In the genomic region with DNA sequence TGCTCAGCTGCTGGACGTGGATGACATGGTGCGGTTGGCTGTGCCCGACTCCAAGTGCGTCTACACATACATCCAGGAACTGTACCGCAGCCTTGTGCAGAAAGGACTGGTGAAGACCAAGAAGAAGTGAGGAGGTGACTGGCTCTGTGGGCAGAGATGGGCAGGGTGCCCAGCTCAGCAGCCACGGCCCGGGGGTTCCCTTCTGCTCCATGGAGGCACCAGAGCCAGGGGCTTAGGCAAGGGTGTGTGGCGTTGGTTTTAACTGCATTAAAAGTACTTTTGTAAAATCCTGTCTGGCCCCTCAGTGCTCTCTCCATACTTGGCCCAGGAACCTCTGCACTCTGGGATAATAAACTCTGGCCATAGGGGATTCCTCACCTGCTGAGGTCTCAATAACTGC, we compare ENCODE assay signal across 33 cellular contexts. TPM values are rescaled to one million over a fixed set of nuclear protein-coding genes. Genes with fewer than 3 reads are reported as not detected.
"Had no signal": no experiment of that assay in that cellular context is flagged by ENCODE, and none has a peak within 500 bp of the region (broad histone marks: within the 10 kb centered on the region; RNA-seq: fewer than 3 reads in every experiment).

No MANE protein-coding gene starts in this region.

- H3K4me3 Mint-ChIP-seq: activated CD4-positive, alpha-beta memory T cell treated with anti-CD3 and anti-CD28 coated beads, Interleukin-2, amount 10 ng/mL, durations not matched to agents 7 days and 5 days; activated CD4-positive, alpha-beta T cell treated with anti-CD3 and anti-CD28 coated beads, Interleukin-2, amount 10 ng/mL, durations not matched to agents 24 days and 14 days; activated naive CD4-positive, alpha-beta T cell treated with anti-CD3 and anti-CD28 coated beads, Interleukin-2, amount 10 ng/mL, durations not matched to agents 7 days and 5 days; activated T-helper 1 cell treated with anti-CD3 and anti-CD28 coated beads, Interleukin-12 subunit alpha, Interleukin-12 subunit beta, Interleukin-2, Interleukin-4 antibody, amounts not matched to agents 30 ng/mL and 10 ng/mL and 1 ng/mL, durations not matched to agents 14 hours and 24 hours and 36 hours; natural killer cell treated with Interleukin-12 subunit alpha and Interleukin-12 subunit beta and Interleukin-15 and Interleukin-18, amount 100 ng/mL, for 72 hours; stimulated activated memory B cell treated with anti-CD40 and anti-IgM and Interleukin-4, amounts not matched to agents 10 μg/mL and 1 μg/mL and 100 μg/mL, for 72 hours had no signal

- H3K9me3 Mint-ChIP-seq: activated CD4-positive, alpha-beta memory T cell treated with anti-CD3 and anti-CD28 coated beads, Interleukin-2, amount 10 ng/mL, durations not matched to agents 7 days and 5 days; activated CD4-positive, alpha-beta T cell treated with anti-CD3 and anti-CD28 coated beads, Interleukin-2, amount 10 ng/mL, durations not matched to agents 24 days and 14 days; activated naive CD4-positive, alpha-beta T cell treated with anti-CD3 and anti-CD28 coated beads, Interleukin-2, amount 10 ng/mL, durations not matched to agents 7 days and 5 days; activated T-helper 1 cell treated with anti-CD3 and anti-CD28 coated beads, Interleukin-12 subunit alpha, Interleukin-12 subunit beta, Interleukin-2, Interleukin-4 antibody, amounts not matched to agents 30 ng/mL and 10 ng/mL and 1 ng/mL, durations not matched to agents 14 hours and 24 hours and 36 hours; natural killer cell treated with Interleukin-12 subunit alpha and Interleukin-12 subunit beta and Interleukin-15 and Interleukin-18, amount 100 ng/mL, for 72 hours had no signal

- H3K36me3 ChIP-seq: ovary had no signal

- DNase-seq: activated CD4-positive, alpha-beta memory T cell treated with anti-CD3 and anti-CD28 coated beads, Interleukin-2, amount 10 ng/mL, durations not matched to agents 7 days and 5 days; activated CD4-positive, alpha-beta T cell treated with anti-CD3 and anti-CD28 coated beads, Interleukin-2, amount 10 ng/mL, durations not matched to agents 24 days and 14 days; activated CD4-positive, CD25-positive, alpha-beta regulatory T cell treated with anti-CD3 and anti-CD28 coated beads, Interleukin-2, amount 50 U/mL, for 72 hours; activated effector memory CD4-positive, alpha-beta T cell treated with anti-CD3 and anti-CD28 coated beads, Interleukin-2, amount 50 U/mL, for 16 hours; activated naive CD4-positive, alpha-beta T cell treated with anti-CD3 and anti-CD28 coated beads, Interleukin-2, amount 10 ng/mL, durations not matched to agents 7 days and 5 days; activated T-cell treated with anti-CD3 and anti-CD28 coated beads for 4 hours; adrenal gland; body of pancreas; dorsolateral prefrontal cortex; effector memory CD4-positive, alpha-beta T cell; erythroblast; gastrocnemius medialis; glutamatergic neuron; left lung; lower lobe of right lung; mesendoderm; mucosa of descending colon; retina; sigmoid colon; small intestine; stimulated activated CD4-positive, alpha-beta T cell treated with anti-CD3 and anti-CD28 coated beads, Interleukin-4, amount 100 ng/mL, for 24 hours; T-helper 2 cell; transverse colon had no signal

- ATAC-seq: body of pancreas; gastrocnemius medialis; left lung; lower lobe of right lung; mucosa of descending colon; natural killer cell treated with Interleukin-12 subunit alpha and Interleukin-12 subunit beta and Interleukin-15 and Interleukin-18, amount 100 ng/mL, for 72 hours; stimulated activated memory B cell treated with anti-CD40 and anti-IgM and Interleukin-4, amounts not matched to agents 10 μg/mL and 1 μg/mL and 100 μg/mL, for 72 hours had no signal

- H3K27ac Mint-ChIP-seq: activated CD4-positive, alpha-beta memory T cell treated with anti-CD3 and anti-CD28 coated beads, Interleukin-2, amount 10 ng/mL, durations not matched to agents 7 days and 5 days; activated CD4-positive, alpha-beta T cell treated with anti-CD3 and anti-CD28 coated beads, Interleukin-2, amount 10 ng/mL, durations not matched to agents 24 days and 14 days; activated naive CD4-positive, alpha-beta T cell treated with anti-CD3 and anti-CD28 coated beads, Interleukin-2, amount 10 ng/mL, durations not matched to agents 7 days and 5 days; activated T-helper 1 cell treated with anti-CD3 and anti-CD28 coated beads, Interleukin-12 subunit alpha, Interleukin-12 subunit beta, Interleukin-2, Interleukin-4 antibody, amounts not matched to agents 30 ng/mL and 10 ng/mL and 1 ng/mL, durations not matched to agents 14 hours and 24 hours and 36 hours; natural killer cell treated with Interleukin-12 subunit alpha and Interleukin-12 subunit beta and Interleukin-15 and Interleukin-18, amount 100 ng/mL, for 72 hours had no signal

- H3K27me3 Mint-ChIP-seq: activated CD4-positive, alpha-beta memory T cell treated with anti-CD3 and anti-CD28 coated beads, Interleukin-2, amount 10 ng/mL, durations not matched to agents 7 days and 5 days; activated CD4-positive, alpha-beta T cell treated with anti-CD3 and anti-CD28 coated beads, Interleukin-2, amount 10 ng/mL, durations not matched to agents 24 days and 14 days; activated naive CD4-positive, alpha-beta T cell treated with anti-CD3 and anti-CD28 coated beads, Interleukin-2, amount 10 ng/mL, durations not matched to agents 7 days and 5 days; natural killer cell treated with Interleukin-12 subunit alpha and Interleukin-12 subunit beta and Interleukin-15 and Interleukin-18, amount 100 ng/mL, for 72 hours; stimulated activated memory B cell treated with anti-CD40 and anti-IgM and Interleukin-4, amounts not matched to agents 10 μg/mL and 1 μg/mL and 100 μg/mL, for 72 hours had no signal

- H3K27ac ChIP-seq: adrenal gland, body of pancreas, coronary artery, dorsolateral prefrontal cortex, left lung, lower lobe of right lung, ovary, prostate gland, sigmoid colon, transverse colon had no signal

- H3K9me3 ChIP-seq: adrenal gland, body of pancreas, gastrocnemius medialis, left lung, lower lobe of right lung, mucosa of descending colon, ovary, prostate gland, sigmoid colon, transverse colon had no signal

- H3K4me1 ChIP-seq: gastrocnemius medialis, lower lobe of right lung, prostate gland, sigmoid colon, transverse colon had no signal

- H3K4me3 ChIP-seq: adrenal gland, body of pancreas, coronary artery, dorsolateral prefrontal cortex, gastrocnemius medialis, left lung, lower lobe of right lung, mucosa of descending colon, ovary, prostate gland, sigmoid colon, transverse colon had no signal

- H3K27me3 ChIP-seq: adrenal gland, body of pancreas, dorsolateral prefrontal cortex, gastrocnemius medialis, left lung, ovary, sigmoid colon, transverse colon had no signal

- H3K4me1 Mint-ChIP-seq: activated CD4-positive, alpha-beta T cell treated with anti-CD3 and anti-CD28 coated beads, Interleukin-2, amount 10 ng/mL, durations not matched to agents 24 days and 14 days had no signal

RNA-seq across cellular contexts. Expression of gene SMTNL1, which starts 12.6 kb away (rescaled TPM):
- total RNA-seq: activated CD4-positive, alpha-beta memory T cell treated with anti-CD3 and anti-CD28 coated beads, Interleukin-2, amount 10 ng/mL, durations not matched to agents 7 days and 5 days; activated CD4-positive, alpha-beta T cell treated with anti-CD3 and anti-CD28 coated beads, Interleukin-2, amount 10 ng/mL, durations not matched to agents 24 days and 14 days; activated T-helper 1 cell treated with anti-CD3 and anti-CD28 coated beads, Interleukin-12 subunit alpha, Interleukin-12 subunit beta, Interleukin-2, Interleukin-4 antibody, amounts not matched to agents 30 ng/mL and 10 ng/mL and 1 ng/mL, durations not matched to agents 14 hours and 24 hours and 36 hours; aorta; body of pancreas; cerebellum; left lung; lower lobe of right lung; mucosa of descending colon; natural killer cell treated with Interleukin-12 subunit alpha and Interleukin-12 subunit beta and Interleukin-15 and Interleukin-18, amount 100 ng/mL, for 72 hours; ovary; sigmoid colon; temporal lobe; transverse colon had no signal
- polyA plus RNA-seq: adrenal gland, aorta, ovary, sigmoid colon, small intestine, urinary bladder had no signal

RNA-seq across cellular contexts. Expression of gene SERPING1, which starts 47.5 kb away (rescaled TPM):
- total RNA-seq: activated T-helper 1 cell treated with anti-CD3 and anti-CD28 coated beads, Interleukin-12 subunit alpha, Interleukin-12 subunit beta, Interleukin-2, Interleukin-4 antibody, amounts not matched to agents 30 ng/mL and 10 ng/mL and 1 ng/mL, durations not matched to agents 14 hours and 24 hours and 36 hours; natural killer cell treated with Interleukin-12 subunit alpha and Interleukin-12 subunit beta and Interleukin-15 and Interleukin-18, amount 100 ng/mL, for 72 hours had no signal
